1 cellular context compared by ENCODE assay signal in genomic region chr5:74934949-74935751, GRCh38.
TF ChIP-seq lines count a peak whose summit lies in the region.

No MANE protein-coding gene starts in this region.

TF ChIP-seq in GM23338, 12 proteins besides CTCF, POLR2A, EP300 and RAD21 (continued from another document):
- no peak for TF ChIP-seq ZNF462 (CRISPR knock-in tag; IDR thresholded peaks at IDR 0.05)
- no peak for TF ChIP-seq ZNF331 (CRISPR knock-in tag; IDR thresholded peaks at IDR 0.05; ENCODE audit: low read depth)
- TF ChIP-seq POLR2AphosphoS5 (IDR thresholded peaks at IDR 0.05; ENCODE audit: low read depth): no peak
- TF ChIP-seq EZH2 (IDR thresholded peaks at IDR 0.05; ENCODE audit: low read depth, unreplicated experiment): no peak
- TF ChIP-seq NANOG (IDR thresholded peaks at IDR 0.05; ENCODE audit: borderline replicate concordance): no peak
- TF ChIP-seq STAT1 (IDR thresholded peaks at IDR 0.05; ENCODE audit: unreplicated experiment): no peak
- no peak for TF ChIP-seq ETS1 (IDR thresholded peaks at IDR 0.05)
- TF ChIP-seq EZH2phosphoT487 (IDR thresholded peaks at IDR 0.05; ENCODE audit: unreplicated experiment): no peak
- TF ChIP-seq JUNB (IDR thresholded peaks at IDR 0.05; ENCODE audit: unreplicated experiment): no peak
